Comparison of ENCODE assay signal across 20 cellular contexts in genomic region chr19:46147791-46148288, GRCh38. TPM values are rescaled to one million over a fixed set of nuclear protein-coding genes. Genes with fewer than 3 reads are reported as not detected.
DNase-seq lines count a peak whose midpoint lies in the region; ATAC-seq, FAIRE-seq and TF ChIP-seq lines count a peak whose summit lies in the region.
"Had no signal": no experiment of that assay in that cellular context is flagged by ENCODE, and none has a peak within 500 bp of the region (broad histone marks: within the 10 kb centered on the region; RNA-seq: fewer than 3 reads in every experiment).

TSS of gene IGFL2 (plus strand) at chr19:46148238. CDS start at chr19:46148279, 41 bp downstream.

- no peak for TF ChIP-seq EP300 in upper lobe of left lung (IDR thresholded peaks at IDR 0.05)

- FAIRE-seq in pancreas (lab: Jason Lieb, UNC): no peak

- no peaks in the 10 kb centered on the region for H3K36me3 Mint-ChIP-seq in activated naive CD8-positive, alpha-beta T cell treated with anti-CD3 and anti-CD28 coated beads for 36 hours

- peaks cover 77% of the 10 kb centered on the region for H3K27me3 Mint-ChIP-seq in activated naive CD8-positive, alpha-beta T cell treated with anti-CD3 and anti-CD28 coated beads for 36 hours

- H3K9me3 ChIP-seq in upper lobe of left lung: no peaks in the 10 kb centered on the region
- no peaks in the 10 kb centered on the region for H3K9me3 ChIP-seq in pancreas
- H3K9me3 ChIP-seq: ascending aorta had no signal

- no peaks in the 10 kb centered on the region for H3K36me3 ChIP-seq in upper lobe of left lung
- no peaks in the 10 kb centered on the region for H3K36me3 ChIP-seq in pancreas
- H3K36me3 ChIP-seq: ascending aorta, WERI-Rb-1 had no signal

- TF ChIP-seq POLR2A in upper lobe of left lung (IDR thresholded peaks at IDR 0.05): no peak

- H3K27ac ChIP-seq in upper lobe of left lung: no peak within 1 kb of the TSS
- no peak within 1 kb of the TSS for H3K27ac ChIP-seq in pancreas
- H3K27ac ChIP-seq: ascending aorta, WERI-Rb-1 had no signal

- H3K4me1 ChIP-seq in upper lobe of left lung (no peaks in the 10 kb centered on the region), pancreas (no peaks in the 10 kb centered on the region)
- H3K4me1 ChIP-seq: ascending aorta had no signal

- intact Hi-C loops in pancreas (cut with DNase I): no loop called here

- H3K4me1 Mint-ChIP-seq in activated naive CD8-positive, alpha-beta T cell treated with anti-CD3 and anti-CD28 coated beads for 36 hours: peaks cover 9% of the 10 kb centered on the region

- TF ChIP-seq CTCF in upper lobe of left lung (IDR thresholded peaks at IDR 0.05) (no peak), pancreas (IDR thresholded peaks at IDR 0.05) (no peak)

- ATAC-seq in upper lobe of left lung (ENCODE audit: low FRiP score in 2 of 2) (peak; percentile 19 to 46), GM19463 (IDR thresholded peaks at IDR 0.05; ENCODE audit: unreplicated experiment) (no peak), GM21717 (IDR thresholded peaks at IDR 0.05; ENCODE audit: unreplicated experiment) (no peak), pancreas (no peak)

- peak in 2 of 3 donors; percentile 13 to 34 for DNase-seq in stimulated activated CD4-positive, alpha-beta T cell treated with anti-CD3 and anti-CD28 coated beads, Interleukin-12 subunit alpha, Interleukin-12 subunit beta, amount 100 ng/mL, for 48 hours (ENCODE audit: low read depth in 2 of 3, low spot score in 1 of 3)
- DNase-seq in stimulated activated CD4-positive, alpha-beta T cell treated with anti-CD3 and anti-CD28 coated beads, Interleukin-12 subunit alpha, Interleukin-12 subunit beta, amount 100 ng/mL, for 4 hours: no peak
- peak; percentile 26 for DNase-seq in activated naive CD8-positive, alpha-beta T cell treated with anti-CD3 and anti-CD28 coated beads for 36 hours
- DNase-seq in iris pigment epithelial cell (ENCODE audit: low read depth): peak; percentile 28
- DNase-seq in upper lobe of left lung: no peak
- no peak for DNase-seq in pancreas
- DNase-seq: AML-193, HCEC 1CT, islet precursor cell, KG1, midbrain, NCI-H1436, NCI-H510A treated with DMSO at 0.1 percent for 48 hours, occipital lobe, WERI-Rb-1 had no signal

- H3K4me3 ChIP-seq in upper lobe of left lung (no peak within 1 kb of the TSS), pancreas (no peak within 1 kb of the TSS)
- H3K4me3 ChIP-seq: ascending aorta had no signal

- no peaks in the 10 kb centered on the region for H3K9me3 Mint-ChIP-seq in activated naive CD8-positive, alpha-beta T cell treated with anti-CD3 and anti-CD28 coated beads for 36 hours

- H3K27ac Mint-ChIP-seq in activated naive CD8-positive, alpha-beta T cell treated with anti-CD3 and anti-CD28 coated beads for 36 hours: no peak within 1 kb of the TSS

- no peak within 1 kb of the TSS for H3K4me3 Mint-ChIP-seq in activated naive CD8-positive, alpha-beta T cell treated with anti-CD3 and anti-CD28 coated beads for 36 hours

- 63 to 71% methylated on average over 6 of the region's 6 CpGs for WGBS in upper lobe of left lung, 2 donors
- WGBS in pancreas, 2 donors: 64 to 72% methylated on average over 6 of the region's 6 CpGs

- no peaks in the 10 kb centered on the region for H3K27me3 ChIP-seq in upper lobe of left lung
- H3K27me3 ChIP-seq in pancreas: no peaks in the 10 kb centered on the region
- H3K27me3 ChIP-seq: ascending aorta had no signal

RNA-seq across cellular contexts. Expression of gene IGFL2, which starts in this region (rescaled TPM):
- not detected for total RNA-seq in activated naive CD8-positive, alpha-beta T cell treated with anti-CD3 and anti-CD28 coated beads for 36 hours
- total RNA-seq in upper lobe of left lung: under 1 TPM in 1 of 6 donors, not detected in 5; 0.51 TPM
- not detected for total RNA-seq in pancreas
- not detected for polyA plus RNA-seq in pancreas
- total RNA-seq: ascending aorta, skeletal muscle tissue, temporal lobe had no signal

Comparison
In these comparisons a context has a peak if more than half of its experiments do, and no peak if none do; other contexts are left out.
1. DNase-seq: peak in stimulated activated CD4-positive, alpha-beta T cell treated with anti-CD3 and anti-CD28 coated beads, Interleukin-12 subunit alpha, Interleukin-12 subunit beta, amount 100 ng/mL, for 48 hours (2 of 3) and iris pigment epithelial cell (single experiment); none in stimulated activated CD4-positive, alpha-beta T cell treated with anti-CD3 and anti-CD28 coated beads, Interleukin-12 subunit alpha, Interleukin-12 subunit beta, amount 100 ng/mL, for 4 hours (single experiment), upper lobe of left lung (0 of 2) and pancreas (0 of 6).
2. Peak in DNase-seq in activated naive CD8-positive, alpha-beta T cell treated with anti-CD3 and anti-CD28 coated beads for 36 hours; RNA of the gene not detected or under 1 TPM.
3. Peak in ATAC-seq in upper lobe of left lung; RNA of the gene not detected or under 1 TPM.